16 cellular contexts compared by ENCODE assay signal in genomic region chr15:29097168-29097567, GRCh38.
DNase-seq lines count a peak whose midpoint lies in the region; ATAC-seq and TF ChIP-seq lines count a peak whose summit lies in the region.
"Had no signal": no experiment of that assay in that cellular context is flagged by ENCODE, and none has a peak within 500 bp of the region (broad histone marks: within the 10 kb centered on the region; RNA-seq: fewer than 3 reads in every experiment).

No MANE protein-coding gene starts in this region.

- no peaks in the 10 kb centered on the region for H3K36me3 Mint-ChIP-seq in GM23338 (ENCODE audit: low read depth)
- H3K36me3 Mint-ChIP-seq in endodermal cell (ENCODE audit: low read depth), result peaks cover 3% of the 10 kb centered on the region
- peaks cover 32% of the 10 kb centered on the region for H3K36me3 Mint-ChIP-seq in nephron progenitor cell (ENCODE audit: low read depth)

- no peak overlapping the region for H3K9ac ChIP-seq in endodermal cell (ENCODE audit: extremely low read depth, low read length, poor library complexity, severe bottlenecking)
- H3K9ac ChIP-seq: BLaER1 treated with 17β-estradiol and CSF1 and Interleukin-3, amounts not matched to agents 10 nM and 100 nM had no signal

- H3K4me2 ChIP-seq in GM23338, result no peak overlapping the region
- H3K4me2 ChIP-seq: BLaER1 treated with 17β-estradiol and CSF1 and Interleukin-3, amounts not matched to agents 10 nM and 100 nM had no signal

- H3K27me3 ChIP-seq in GM23338 (ENCODE audit: insufficient read depth) (no peaks in the 10 kb centered on the region), endodermal cell (ENCODE audit: control insufficient read depth, insufficient read depth, low read length, poor library complexity, severe bottlenecking) (no peaks in the 10 kb centered on the region), spleen (replicated peaks in 1 of 7) (no peaks in the 10 kb centered on the region)
- H3K27me3 ChIP-seq: BLaER1 treated with 17β-estradiol and CSF1 and Interleukin-3, amounts not matched to agents 10 nM and 100 nM had no signal

- H3K27ac Mint-ChIP-seq in GM23338 (no peak overlapping the region), endodermal cell (peak overlapping the region; percentile 30), nephron progenitor cell (peak overlapping the region; percentile 65)
- H3K27ac Mint-ChIP-seq: CD4-positive, alpha-beta T cell; HFFc6 had no signal

- WGBS in endodermal cell (ENCODE audit: insufficient coverage in 1 of 2, insufficient read length in 1 of 2), 2 experiments, result 92 to 98% methylated on average over 11 to 13 of the region's 14 CpGs
- 90 to 94% (median 91%) methylated on average over 14 of the region's 14 CpGs for WGBS in spleen, 5 donors

- DNase-seq in GM23338 (ENCODE audit: low spot score) (peak; percentile 17), endodermal cell (no peak), nephron progenitor cell (no peak), spleen (peak; percentile 72), SW 1271 (lab: John Stamatoyannopoulos, UW) (no peak), cardiac septum (ENCODE audit: low spot score) (no peak)
- DNase-seq: 8988T; Calu3; CD4-positive, alpha-beta T cell; DMS79; HCEC 1CT; HFFc6; IMR-90 had no signal

- no peak overlapping the region for H3K4me3 Mint-ChIP-seq in GM23338
- H3K4me3 Mint-ChIP-seq in endodermal cell, result no peak overlapping the region
- no peak overlapping the region for H3K4me3 Mint-ChIP-seq in nephron progenitor cell
- H3K4me3 Mint-ChIP-seq: CD4-positive, alpha-beta T cell; HFFc6 had no signal

- TF ChIP-seq POLR2A in spleen (IDR thresholded peaks at IDR 0.05), result no peak

- TF ChIP-seq CTCF in GM23338 (conservative IDR thresholded peaks at IDR 0.05; ENCODE audit: low read depth in 2 of 2) (no peak), endodermal cell (conservative IDR thresholded peaks at IDR 0.05) (no peak), nephron progenitor cell (IDR thresholded peaks at IDR 0.05) (no peak), spleen (IDR thresholded peaks at IDR 0.05 in 8 of 11, conservative IDR thresholded peaks at IDR 0.05 in 3 of 11) (no peak)

- H3K4me1 Mint-ChIP-seq in GM23338 (peaks cover 33% of the 10 kb centered on the region), endodermal cell (peaks cover 9% of the 10 kb centered on the region), nephron progenitor cell (peaks cover 38% of the 10 kb centered on the region)

- no peaks in the 10 kb centered on the region for H3K9me2 ChIP-seq in GM23338 (ENCODE audit: insufficient read depth)

- H3F3A ChIP-seq in GM23338 (replicated peaks; ENCODE audit: low read depth), result no peaks in the 10 kb centered on the region

- H3K9me3 ChIP-seq in endodermal cell (ENCODE audit: control insufficient read depth, low read length) (no peaks in the 10 kb centered on the region), spleen (no peaks in the 10 kb centered on the region)
- H3K9me3 ChIP-seq: BLaER1 treated with 17β-estradiol and CSF1 and Interleukin-3, amounts not matched to agents 10 nM and 100 nM had no signal

- H3K27me3 Mint-ChIP-seq in GM23338 (ENCODE audit: insufficient read depth, low read depth, poor library complexity) (peaks cover 12% of the 10 kb centered on the region), endodermal cell (ENCODE audit: insufficient read depth) (no peaks in the 10 kb centered on the region), nephron progenitor cell (ENCODE audit: low read depth, poor library complexity) (no peaks in the 10 kb centered on the region)
- H3K27me3 Mint-ChIP-seq: CD4-positive, alpha-beta T cell had no signal

- intact Hi-C loops in spleen (cut with DNase I; ENCODE audit: low total_unique reads) (no loop called here), cardiac septum (cut with DNase I) (no loop called here)

- ATAC-seq in GM23338 (peak; percentile 17; the same call in 2 of the 3 replicates), HG02642 (IDR thresholded peaks at IDR 0.05; ENCODE audit: poor library complexity, unreplicated experiment) (no peak)
- ATAC-seq: GM12878 had no signal

- no peaks in the 10 kb centered on the region for H3K36me3 ChIP-seq in GM23338 (ENCODE audit: insufficient read depth)
- no peaks in the 10 kb centered on the region for H3K36me3 ChIP-seq in endodermal cell (ENCODE audit: control insufficient read depth, insufficient read depth, low read length)
- peaks cover 0 to 32% (median 0%) of the 10 kb centered on the region in 6 donors for H3K36me3 ChIP-seq in spleen

- H3K4me3 ChIP-seq in GM23338, result no peak overlapping the region
- no peak overlapping the region for H3K4me3 ChIP-seq in endodermal cell (ENCODE audit: low read length)
- no peak overlapping the region for H3K4me3 ChIP-seq in spleen
- H3K4me3 ChIP-seq: BLaER1 treated with 17β-estradiol and CSF1 and Interleukin-3, amounts not matched to agents 10 nM and 100 nM; GM12878 had no signal

- H3K4me1 ChIP-seq in GM23338 (ENCODE audit: insufficient read depth), result peaks cover 8% of the 10 kb centered on the region
- H3K4me1 ChIP-seq in endodermal cell (ENCODE audit: control insufficient read depth, insufficient read depth, low read length), result no peaks in the 10 kb centered on the region
- no peaks in the 10 kb centered on the region for H3K4me1 ChIP-seq in spleen

- H3K9me3 Mint-ChIP-seq in GM23338 (no peaks in the 10 kb centered on the region), endodermal cell (no peaks in the 10 kb centered on the region), nephron progenitor cell (no peaks in the 10 kb centered on the region)
- H3K9me3 Mint-ChIP-seq: CD4-positive, alpha-beta T cell; HFFc6 had no signal

- H3K79me2 ChIP-seq in GM23338 (replicated peaks; ENCODE audit: insufficient read depth), result no peaks in the 10 kb centered on the region

- H4K20me1 ChIP-seq in GM23338 (replicated peaks; ENCODE audit: insufficient read depth), result no peaks in the 10 kb centered on the region
- H4K20me1 ChIP-seq: BLaER1 treated with 17β-estradiol and CSF1 and Interleukin-3, amounts not matched to agents 10 nM and 100 nM had no signal

- H2AFZ ChIP-seq in GM23338, result no peak overlapping the region

- H3K27ac ChIP-seq in GM23338 (ENCODE audit: low read depth) (no peak overlapping the region), endodermal cell (ENCODE audit: low read depth, low read length) (no peak overlapping the region), spleen (no peak overlapping the region)
- H3K27ac ChIP-seq: BLaER1 treated with 17β-estradiol and CSF1 and Interleukin-3, amounts not matched to agents 10 nM and 100 nM had no signal

TF ChIP-seq in GM23338, 12 proteins besides CTCF, POLR2A, EP300 and RAD21:
- TF ChIP-seq ZNF114 (CRISPR knock-in tag; IDR thresholded peaks at IDR 0.05) (no peak), CREB1 (CRISPR knock-in tag; IDR thresholded peaks at IDR 0.05; ENCODE audit: low read depth) (no peak)

Comparison
In these comparisons a context has a peak if more than half of its experiments do, and no peak if none do; other contexts are left out.
1. DNase-seq: peak in GM23338 (single experiment) and spleen (single experiment); none in endodermal cell (single experiment), nephron progenitor cell (single experiment), SW 1271 (0 of 2) and cardiac septum (single experiment).